Comparison of ENCODE assay signal across 8 cellular contexts in genomic region chr1:35298464-35298863, GRCh38. TPM values are rescaled to one million over a fixed set of nuclear protein-coding genes. Genes with fewer than 3 reads are reported as not detected.
DNase-seq lines count a peak whose midpoint lies in the region; TF ChIP-seq lines count a peak whose summit lies in the region.

No MANE protein-coding gene starts in this region.

- H3K4me3 ChIP-seq in GM23248 (no peak overlapping the region), OCI-LY7 (ENCODE audit: low read depth, low read length, poor library complexity, severe bottlenecking) (no peak overlapping the region)

- no peaks in the 10 kb centered on the region; the same call in 1 of the 2 replicates for H3K36me3 ChIP-seq in GM23248 (ENCODE audit: low read depth)
- H3K36me3 ChIP-seq in OCI-LY7 (ENCODE audit: insufficient read depth, low read length) = peaks cover 13% of the 10 kb centered on the region

- H3K27me3 ChIP-seq in GM23248 (replicated peaks; ENCODE audit: insufficient read depth) = no peaks in the 10 kb centered on the region

- H4K20me1 ChIP-seq in GM23248 (ENCODE audit: insufficient read depth) = no peaks in the 10 kb centered on the region
- H4K20me1 ChIP-seq in OCI-LY7 (ENCODE audit: insufficient read depth, low read length) = no peaks in the 10 kb centered on the region

- DNase-seq in SHP77 (lab: John Stamatoyannopoulos, UW) (peak; percentile 3), SHP77 treated with DMSO at 0.1 percent for 48 hours (lab: John Stamatoyannopoulos, UW) (no peak), GM23248 (peak; percentile 68), OCI-LY7 (ENCODE audit: low spot score) (peak; percentile 63), iris pigment epithelial cell (ENCODE audit: low read depth) (peak; percentile 49), superior temporal gyrus (ENCODE audit: extremely low spot score) (peak; percentile 71), NCI-H1048 (lab: John Stamatoyannopoulos, UW) (no peak)

- H3K36me3 Mint-ChIP-seq in brain = peaks cover 79% of the 10 kb centered on the region

- intact Hi-C loops in OCI-LY7 (cut with micrococcal nuclease; ENCODE audit: unreplicated experiment) = loop anchor here (1.0 kb wide), 1 partner anchor 96 kb away; no protein-coding TSS in a partner anchor

- WGBS in GM23248 (ENCODE audit: low coverage in 1 of 2, low lambda C conversion rate in 2 of 2, missing lambda C conversion rate in 2 of 2), 2 experiments = 3 to 20% methylated on average over 2 of the region's 2 CpGs

- H3K9me3 Mint-ChIP-seq in brain = peaks cover 0 to 4% (median 0%) of the 10 kb centered on the region in 5 experiments

- CTCF ChIA-PET in OCI-LY7 (lab: Charles Lee; ENCODE audit: unreplicated experiment) = no interaction called here

- no peaks in the 10 kb centered on the region for H3K27me3 Mint-ChIP-seq in brain

- H3K79me2 ChIP-seq in GM23248 (ENCODE audit: insufficient read depth) (peaks cover 100% of the 10 kb centered on the region), OCI-LY7 (ENCODE audit: insufficient read depth, low read depth, low read length) (peaks cover 6% of the 10 kb centered on the region; the same call in 1 of the 2 replicates)

- TF ChIP-seq CTCF in OCI-LY7 (conservative IDR thresholded peaks at IDR 0.05; ENCODE audit: low read length) (peak; percentile 80), brain (conservative IDR thresholded peaks at IDR 0.05) (peak; percentile 50)

- no peak overlapping the region for H3K4me3 Mint-ChIP-seq in brain

- H3K27ac ChIP-seq in GM23248 (no peak overlapping the region), OCI-LY7 (ENCODE audit: low read depth, low read length, poor library complexity, severe bottlenecking) (no peak overlapping the region)

- H3F3A ChIP-seq in GM23248 (ENCODE audit: insufficient read depth) = no peaks in the 10 kb centered on the region

- no TSS peak for BruUV-seq in OCI-LY7 (replicated peaks; lab: Mats Ljungman, UMichigan)

- POLR2A ChIA-PET in OCI-LY7 (lab: Charles Lee) = no interaction called here

- no peak overlapping the region for H3K4me2 ChIP-seq in GM23248 (ENCODE audit: unreplicated experiment)
- no peak overlapping the region for H3K4me2 ChIP-seq in OCI-LY7 (ENCODE audit: low read length)

- H3K27ac Mint-ChIP-seq in brain = peak overlapping the region in 3 of 5 experiments; percentile 17 to 76 (median 65)

- H3K9me2 ChIP-seq in GM23248 (ENCODE audit: insufficient read depth) = no peaks in the 10 kb centered on the region
- no peaks in the 10 kb centered on the region for H3K9me2 ChIP-seq in OCI-LY7 (ENCODE audit: insufficient read depth, low read length)

- in situ Hi-C loops in GM23248 (cut with MboI) = loop anchor here (10.0 kb wide), 1 partner anchor 94 kb away; no protein-coding TSS in a partner anchor

- H3K4me1 ChIP-seq in GM23248 (ENCODE audit: insufficient read depth) = no peaks in the 10 kb centered on the region
- H3K4me1 ChIP-seq in OCI-LY7 (ENCODE audit: insufficient read depth, low read length, poor library complexity, severe bottlenecking) = peaks cover 9% of the 10 kb centered on the region

- no peak overlapping the region for H3K9ac ChIP-seq in GM23248

- H3K4me1 Mint-ChIP-seq in brain = peaks cover 11% of the 10 kb centered on the region

- H3K9me3 ChIP-seq in GM23248 (ENCODE audit: low read depth) (no peaks in the 10 kb centered on the region), OCI-LY7 (ENCODE audit: low read length) (no peaks in the 10 kb centered on the region)

- no peak overlapping the region for H2AFZ ChIP-seq in GM23248
- H2AFZ ChIP-seq in OCI-LY7 (ENCODE audit: low read length) = no peak overlapping the region

RNA-seq across cellular contexts. Expression of gene ZMYM4, which starts 30.0 kb away (rescaled TPM):
- total RNA-seq in GM23248 (2014; rRNA removed; shearing (Covaris generic)) = 29.2 and 34.9 TPM in 2 replicates
- 37.7 and 40.8 TPM in 2 replicates for polyA plus RNA-seq in GM23248 (2016; fragmentation: Nextera tagmentation; extraction: Ambion mirVana)
- 21.1 and 24.3 TPM in 2 replicates for total RNA-seq in OCI-LY7 (2014; rRNA removed; shearing (Covaris generic))
- 43.8 and 54.3 TPM in 2 replicates for total RNA-seq in OCI-LY7 (2022)
- polyA plus RNA-seq in brain (ENCODE audit: insufficient read depth, low read depth, low replicate concordance) = 13.8 TPM

Comparison
In these comparisons a context has a peak if more than half of its experiments do, and no peak if none do; other contexts are left out.
1. DNase-seq: peak in SHP77 (2 of 2), GM23248 (single experiment), OCI-LY7 (single experiment), iris pigment epithelial cell (single experiment) and superior temporal gyrus (single experiment); none in SHP77 treated with DMSO at 0.1 percent for 48 hours (single experiment) and NCI-H1048 (single experiment).